ENCODE assay signal across 33 cellular contexts in the genomic region with DNA sequence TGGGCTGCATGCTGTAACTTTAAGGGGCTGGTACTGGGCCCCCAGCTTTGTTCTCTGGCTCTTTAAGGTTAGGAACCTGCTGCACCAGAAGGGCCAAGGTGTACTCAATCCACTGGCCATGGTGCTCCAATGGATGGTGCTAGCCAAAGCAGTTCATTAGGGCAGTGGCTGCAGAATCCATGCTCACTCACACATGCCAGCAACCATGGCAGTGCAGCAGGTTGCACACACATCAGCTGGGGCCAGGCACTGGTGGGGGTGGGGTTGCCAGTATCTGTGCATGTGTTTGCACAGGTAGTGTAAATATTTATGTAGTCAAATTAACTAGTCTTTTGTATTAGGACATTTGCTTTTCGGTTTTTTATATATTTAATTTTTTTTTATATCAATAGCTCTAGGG.
"Had no signal": no experiment of that assay in that cellular context is flagged by ENCODE, and none has a peak within 500 bp of the region (broad histone marks: within the 10 kb centered on the region; RNA-seq: fewer than 3 reads in every experiment).

No MANE protein-coding gene starts in this region.

- H3K4me1 Mint-ChIP-seq: activated B cell treated with CpG ODN at 0.5 μM for 24 hours; activated naive CD8-positive, alpha-beta T cell treated with anti-CD3 and anti-CD28 coated beads for 36 hours; activated T-helper 17 cell treated with anti-CD3 and anti-CD28 coated beads, Interleukin-2, amount 50 U/mL, for 72 hours had no signal

- H3K27me3 Mint-ChIP-seq: activated B cell treated with CpG ODN at 0.5 μM for 24 hours; activated CD4-positive, alpha-beta memory T cell treated with anti-CD3 and anti-CD28 coated beads for 36 hours; activated naive CD8-positive, alpha-beta T cell treated with anti-CD3 and anti-CD28 coated beads for 36 hours; activated T-helper 17 cell treated with anti-CD3 and anti-CD28 coated beads, Interleukin-2, amount 50 U/mL, for 72 hours had no signal

- H3K36me3 ChIP-seq: ascending aorta, cardiac muscle cell had no signal

- H3K4me3 ChIP-seq: ascending aorta, cardiac muscle cell, K562, PC-9 had no signal

- DNase-seq: activated B cell treated with CpG ODN at 0.5 μM for 24 hours; activated CD4-positive, alpha-beta memory T cell treated with anti-CD3 and anti-CD28 coated beads for 36 hours; activated CD4-positive, alpha-beta T cell treated with anti-CD3 and anti-CD28 coated beads for 4 hours; activated CD4-positive, alpha-beta T cell treated with anti-CD3 and anti-CD28 coated beads, Interleukin-2, amount 50 U/mL, for 1 hour; activated CD4-positive, CD25-positive, alpha-beta regulatory T cell treated with anti-CD3 and anti-CD28 coated beads, Interleukin-2, amount 50 U/mL, for 72 hours; activated CD8-positive, alpha-beta memory T cell treated with anti-CD3 and anti-CD28 coated beads, Interleukin-2, amount 50 U/mL, for 4 hours; activated effector memory CD4-positive, alpha-beta T cell treated with anti-CD3 and anti-CD28 coated beads, Interleukin-2, amount 50 U/mL, for 16 hours; activated naive CD4-positive, alpha-beta T cell; activated naive CD4-positive, alpha-beta T cell treated with anti-CD3 and anti-CD28 coated beads, Interleukin-2, amount 50 U/mL, for 16 hours; activated naive CD8-positive, alpha-beta T cell treated with anti-CD3 and anti-CD28 coated beads for 36 hours; activated T-cell treated with anti-CD3 and anti-CD28 coated beads, Interleukin-2, amount 50 U/mL, for 72 hours; amniotic stem cell; NCI-H1092 treated with DMSO at 0.1 percent for 48 hours; NCI-H1417; NCI-H146; NCI-H187; NCI-H2029 treated with DMSO at 0.1 percent for 48 hours; NCI-H226; NCI-H446 treated with DMSO at 0.1 percent for 48 hours; NCI-H524; NK-92 treated with Interleukin-12 subunit alpha and Interleukin-12 subunit beta, amount 100 ng/mL, for 24 hours; PC-9; SIG-M5; SW 1271; T-helper 1 cell; T-helper 2 cell; T-helper 9 cell had no signal

- H3K27ac ChIP-seq: ascending aorta, cardiac muscle cell, PC-9, RWPE1, VCaP had no signal

- H3K27me3 ChIP-seq: ascending aorta, cardiac muscle cell had no signal

- H3K27ac Mint-ChIP-seq: activated B cell treated with CpG ODN at 0.5 μM for 24 hours; activated CD4-positive, alpha-beta memory T cell treated with anti-CD3 and anti-CD28 coated beads for 36 hours; activated naive CD8-positive, alpha-beta T cell treated with anti-CD3 and anti-CD28 coated beads for 36 hours; activated T-cell treated with anti-CD3 and anti-CD28 coated beads, Interleukin-2, amount 50 U/mL, for 72 hours; activated T-helper 17 cell treated with anti-CD3 and anti-CD28 coated beads, Interleukin-2, amount 50 U/mL, for 72 hours had no signal

- H3K4me1 ChIP-seq: ascending aorta had no signal

- H3K4me3 Mint-ChIP-seq: activated B cell treated with CpG ODN at 0.5 μM for 24 hours; activated CD4-positive, alpha-beta memory T cell treated with anti-CD3 and anti-CD28 coated beads for 36 hours; activated naive CD8-positive, alpha-beta T cell treated with anti-CD3 and anti-CD28 coated beads for 36 hours; activated T-cell treated with anti-CD3 and anti-CD28 coated beads, Interleukin-2, amount 50 U/mL, for 72 hours; activated T-helper 17 cell treated with anti-CD3 and anti-CD28 coated beads, Interleukin-2, amount 50 U/mL, for 72 hours had no signal
